ENCODE assay signal across 10 cellular contexts in genomic region chr17:2266865-2267228, GRCh38. TPM values are rescaled to one million over a fixed set of nuclear protein-coding genes. Genes with fewer than 3 reads are reported as not detected.
DNase-seq lines count a peak whose midpoint lies in the region; ATAC-seq and TF ChIP-seq lines count a peak whose summit lies in the region.
"Had no signal": no experiment of that assay in that cellular context is flagged by ENCODE, and none has a peak within 500 bp of the region (broad histone marks: within the 10 kb centered on the region; RNA-seq: fewer than 3 reads in every experiment).

No MANE protein-coding gene starts in this region.

- peak overlapping the region; percentile 16; the same call in 1 of the 2 replicates for H3K27ac Mint-ChIP-seq in WTC11
- H3K27ac Mint-ChIP-seq in natural killer cell treated with Interleukin-12 subunit alpha and Interleukin-12 subunit beta and Interleukin-15 and Interleukin-18, amount 100 ng/mL, for 72 hours, result peak overlapping the region; percentile 95 to 97

- H3K36me3 Mint-ChIP-seq in WTC11, result peaks cover 7% of the 10 kb centered on the region; the same call in 1 of the 2 replicates
- peaks cover 18% of the 10 kb centered on the region for H3K36me3 Mint-ChIP-seq in natural killer cell treated with Interleukin-12 subunit alpha and Interleukin-12 subunit beta and Interleukin-15 and Interleukin-18, amount 100 ng/mL, for 72 hours

- no peaks in the 10 kb centered on the region for H3K4me1 Mint-ChIP-seq in WTC11
- peaks cover 66 to 74% of the 10 kb centered on the region in 2 donors for H3K4me1 Mint-ChIP-seq in natural killer cell treated with Interleukin-12 subunit alpha and Interleukin-12 subunit beta and Interleukin-15 and Interleukin-18, amount 100 ng/mL, for 72 hours (ENCODE audit: low read depth in 2 of 2)

- H3K9ac ChIP-seq in SK-N-SH, result no peak overlapping the region

- CTCF ChIA-PET in WTC11 (lab: Charles Lee), result interaction anchor here (1.0 kb wide), 1 partner anchor 14 kb away, joined by 3 read pairs; no protein-coding TSS in a partner anchor
- CTCF ChIA-PET in SK-N-SH (lab: Yijun Ruan, JAX), result interaction anchor here (1.0 to 2.0 kb wide), 2 partner anchors 15 to 22 kb away, joined by 4 to 9 read pairs; no protein-coding TSS in a partner anchor

- TF ChIP-seq EP300 in SK-N-SH (IDR thresholded peaks at IDR 0.05; ENCODE audit: borderline replicate concordance in 1 of 2, low read depth in 1 of 2, low read length in 1 of 2), result no peak

- no peak overlapping the region for H2AFZ ChIP-seq in SK-N-SH (ENCODE audit: low read depth)

- no peaks in the 10 kb centered on the region for H3K9me2 ChIP-seq in SK-N-SH

- H3K27ac ChIP-seq in SK-N-SH (ENCODE audit: low read depth in 2 of 2, low read length in 1 of 2), result no peak overlapping the region

- no peak overlapping the region for H3K4me3 Mint-ChIP-seq in WTC11
- peak overlapping the region; percentile 90 for H3K4me3 Mint-ChIP-seq in natural killer cell treated with Interleukin-12 subunit alpha and Interleukin-12 subunit beta and Interleukin-15 and Interleukin-18, amount 100 ng/mL, for 72 hours

- H3K9me3 ChIP-seq in SK-N-SH, result no peaks in the 10 kb centered on the region
- H3K9me3 ChIP-seq: pancreas had no signal

- peaks cover 26% of the 10 kb centered on the region for H3F3A ChIP-seq in SK-N-SH (replicated peaks; ENCODE audit: insufficient read depth)

- peaks cover 3% of the 10 kb centered on the region; the same call in 1 of the 2 replicates for H4K20me1 ChIP-seq in SK-N-SH (ENCODE audit: insufficient read depth)

- no peak overlapping the region for H3K4me3 ChIP-seq in SK-N-SH (ENCODE audit: low read depth in 2 of 2, low read length in 1 of 2)
- H3K4me3 ChIP-seq: pancreas had no signal

- TF ChIP-seq CTCF in WTC11 (IDR thresholded peaks at IDR 0.05) (no peak), SK-N-SH (IDR thresholded peaks at IDR 0.05) (no peak)

- DNase-seq in WTC11 (ENCODE audit: low spot score), result no peak
- no peak for DNase-seq in natural killer cell treated with Interleukin-12 subunit alpha and Interleukin-12 subunit beta and Interleukin-15 and Interleukin-18, amount 100 ng/mL, for 72 hours (ENCODE audit: low spot score)
- DNase-seq in kidney tubule cell (ENCODE audit: low spot score), result no peak
- no peak for DNase-seq in NCI-H2227 treated with DMSO at 0.1 percent for 48 hours (lab: John Stamatoyannopoulos, UW)
- no peak for DNase-seq in SK-N-SH
- DNase-seq: DMS79 treated with DMSO at 0.1 percent for 48 hours, pancreas had no signal

- no peak for TF ChIP-seq RAD21 in SK-N-SH (IDR thresholded peaks at IDR 0.05; ENCODE audit: low read length)

- H3K4me1 ChIP-seq in SK-N-SH (ENCODE audit: control insufficient read depth in 1 of 2, insufficient read depth in 2 of 2, low read depth in 1 of 2, low read length in 1 of 2), result peaks cover 2 to 23% of the 10 kb centered on the region in 2 experiments; a peak in 3 of 4 replicates
- H3K4me1 ChIP-seq: pancreas had no signal

- peaks cover 12 to 16% of the 10 kb centered on the region in 2 experiments for H3K36me3 ChIP-seq in SK-N-SH (replicated peaks in 1 of 2; ENCODE audit: control insufficient read depth in 1 of 2, insufficient read depth in 2 of 2, low read length in 1 of 2)

- WGBS in SK-N-SH (ENCODE audit: low lambda C conversion rate), result 77% methylated on average over 3 of the region's 3 CpGs

- no peaks in the 10 kb centered on the region for H3K27me3 Mint-ChIP-seq in WTC11 (ENCODE audit: low read depth)
- H3K27me3 Mint-ChIP-seq in natural killer cell treated with Interleukin-12 subunit alpha and Interleukin-12 subunit beta and Interleukin-15 and Interleukin-18, amount 100 ng/mL, for 72 hours, result no peaks in the 10 kb centered on the region

- POLR2A ChIA-PET in WTC11 (lab: Charles Lee) (no interaction called here), SK-N-SH (lab: Yijun Ruan, JAX) (no interaction called here)

- H3K4me2 ChIP-seq in SK-N-SH, result no peak overlapping the region

- peak; percentile 4 for ATAC-seq in GM18519 (IDR thresholded peaks at IDR 0.05; ENCODE audit: low FRiP score, unreplicated experiment)
- peak; percentile 18 for ATAC-seq in GM21825 (IDR thresholded peaks at IDR 0.05; ENCODE audit: unreplicated experiment)
- ATAC-seq in WTC11, result no peak
- ATAC-seq in natural killer cell treated with Interleukin-12 subunit alpha and Interleukin-12 subunit beta and Interleukin-15 and Interleukin-18, amount 100 ng/mL, for 72 hours, result no peak
- ATAC-seq in HG03520 (IDR thresholded peaks at IDR 0.05; ENCODE audit: unreplicated experiment), result no peak
- ATAC-seq: pancreas had no signal

- no peaks in the 10 kb centered on the region for H3K9me3 Mint-ChIP-seq in WTC11
- peaks cover 3% of the 10 kb centered on the region for H3K9me3 Mint-ChIP-seq in natural killer cell treated with Interleukin-12 subunit alpha and Interleukin-12 subunit beta and Interleukin-15 and Interleukin-18, amount 100 ng/mL, for 72 hours

- H3K79me2 ChIP-seq in SK-N-SH (ENCODE audit: insufficient read depth), result peaks cover 26% of the 10 kb centered on the region

- H3K27me3 ChIP-seq in SK-N-SH (ENCODE audit: insufficient read depth), result no peaks in the 10 kb centered on the region
- H3K27me3 ChIP-seq: pancreas had no signal

TF ChIP-seq in WTC11, 78 proteins besides CTCF, POLR2A, EP300 and RAD21 (continues in another document):
- TF ChIP-seq TCF7 (CRISPR knock-in tag; IDR thresholded peaks at IDR 0.05; ENCODE audit: low read depth) (no peak), IRF2 (CRISPR knock-in tag; IDR thresholded peaks at IDR 0.05; ENCODE audit: borderline replicate concordance, low read depth) (no peak), SP1 (CRISPR knock-in tag; conservative IDR thresholded peaks at IDR 0.05) (no peak), NFYB (CRISPR knock-in tag; conservative IDR thresholded peaks at IDR 0.05; ENCODE audit: low read depth) (no peak), ETV6 (CRISPR knock-in tag; IDR thresholded peaks at IDR 0.05) (no peak), ZNF138 (CRISPR knock-in tag; conservative IDR thresholded peaks at IDR 0.05) (no peak), SMAD4 (CRISPR knock-in tag; IDR thresholded peaks at IDR 0.05) (no peak), NR2C2 (CRISPR knock-in tag; IDR thresholded peaks at IDR 0.05) (no peak), MYBL2 (CRISPR knock-in tag; IDR thresholded peaks at IDR 0.05) (no peak)

TF ChIP-seq in SK-N-SH, 30 proteins besides CTCF, POLR2A, EP300 and RAD21:
- TF ChIP-seq IRF3 (IDR thresholded peaks at IDR 0.05; ENCODE audit: low read depth, low read length) (no peak), ELF1 (IDR thresholded peaks at IDR 0.05) (no peak), GATA2 (CRISPR knock-in tag; IDR thresholded peaks at IDR 0.05) (no peak), TAF1 (IDR thresholded peaks at IDR 0.05; ENCODE audit: borderline replicate concordance, low read depth, low read length) (no peak), RFX5 (IDR thresholded peaks at IDR 0.05; ENCODE audit: low read length) (no peak)

RNA-seq across cellular contexts. Expression of gene SMG6, which starts 36.7 kb away (rescaled TPM):
- total RNA-seq in WTC11 (2021), result 25.6 to 27.2 TPM (median 25.9 TPM) in 3 replicates
- 10 to 100 TPM; 33.6 to 74.7 TPM for total RNA-seq in natural killer cell treated with Interleukin-12 subunit alpha and Interleukin-12 subunit beta and Interleukin-15 and Interleukin-18, amount 100 ng/mL, for 72 hours
- polyA plus RNA-seq in SK-N-SH (2012; rRNA removed), result 9.5 and 15.7 TPM in 2 replicates
- 9.0 and 10.4 TPM in 2 replicates for polyA plus RNA-seq in SK-N-SH (2012; cell fraction: cytosol; rRNA removed)
- 38.2 and 48.1 TPM in 2 replicates for polyA plus RNA-seq in SK-N-SH (2012; cell fraction: nucleus; rRNA removed)

RNA-seq across cellular contexts. Expression of gene SRR, which starts 36.9 kb away (rescaled TPM):
- total RNA-seq in WTC11 (2021), result 4.6 to 6.9 TPM (median 5.1 TPM) in 3 replicates
- total RNA-seq in natural killer cell treated with Interleukin-12 subunit alpha and Interleukin-12 subunit beta and Interleukin-15 and Interleukin-18, amount 100 ng/mL, for 72 hours, result 10 to 100 TPM; 19.8 to 21.3 TPM
- polyA plus RNA-seq in SK-N-SH (2012; rRNA removed), result 18.5 and 20.2 TPM in 2 replicates
- polyA plus RNA-seq in SK-N-SH (2012; cell fraction: cytosol; rRNA removed), result 20.2 and 21.7 TPM in 2 replicates
- polyA plus RNA-seq in SK-N-SH (2012; cell fraction: nucleus; rRNA removed), result 4.6 and 10.0 TPM in 2 replicates

Comparison
In these comparisons a context has a peak if more than half of its experiments do, and no peak if none do; other contexts are left out.
1. ATAC-seq: peak in GM18519 (single experiment) and GM21825 (single experiment); none in WTC11 (single experiment), natural killer cell treated with Interleukin-12 subunit alpha and Interleukin-12 subunit beta and Interleukin-15 and Interleukin-18, amount 100 ng/mL, for 72 hours (0 of 2) and HG03520 (single experiment).